Comparison of ENCODE assay signal across 10 cellular contexts in the genomic region with DNA sequence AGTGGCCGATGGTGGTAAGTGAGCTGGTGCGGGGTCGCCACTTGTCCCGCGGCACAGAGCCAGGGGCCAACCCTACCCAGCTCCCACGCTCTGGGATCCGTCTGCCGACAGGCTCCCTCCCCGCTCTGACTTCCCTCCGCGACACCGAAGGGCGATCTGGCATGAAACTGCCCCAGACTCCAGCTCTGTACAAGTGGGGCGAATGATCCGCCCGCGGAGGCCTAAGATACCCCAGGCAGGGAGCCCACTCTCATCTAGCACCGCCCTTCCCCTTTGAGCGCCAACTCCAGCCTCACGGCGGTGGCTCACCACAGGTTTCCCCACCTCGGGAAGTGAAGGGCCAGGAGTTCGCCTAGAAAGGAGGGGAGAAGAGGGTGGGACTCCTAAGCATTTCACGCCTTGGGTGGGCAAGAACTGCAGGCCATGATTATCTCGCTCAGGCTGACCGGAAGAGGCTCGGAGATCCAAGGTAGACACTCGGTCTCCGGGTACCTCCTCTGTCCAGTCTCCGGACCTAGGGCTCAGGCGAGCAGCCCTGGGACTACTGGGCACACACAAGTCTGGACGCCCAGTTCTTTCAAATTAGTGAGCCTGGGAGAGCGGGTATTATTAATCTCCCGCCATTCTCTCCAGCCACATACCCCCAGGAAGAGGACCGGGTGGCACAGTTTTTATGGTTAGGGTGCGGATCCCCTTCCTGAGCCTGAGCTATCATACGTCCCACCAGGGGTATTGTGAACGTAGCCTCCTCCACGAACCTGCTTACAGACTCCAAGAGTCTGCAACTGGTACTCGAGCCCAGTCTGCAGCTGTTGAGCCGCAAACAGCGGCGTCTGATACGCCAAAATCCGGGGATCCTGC. TPM values are rescaled to one million over a fixed set of nuclear protein-coding genes. Genes with fewer than 3 reads are reported as not detected.
DNase-seq lines count a peak whose midpoint lies in the region; ATAC-seq and TF ChIP-seq lines count a peak whose summit lies in the region.
"Had no signal": no experiment of that assay in that cellular context is flagged by ENCODE, and none has a peak within 500 bp of the region (broad histone marks: within the 10 kb centered on the region; RNA-seq: fewer than 3 reads in every experiment).

No MANE protein-coding gene starts in this region.

- no peaks in the 10 kb centered on the region for H3K9me3 ChIP-seq in effector memory CD4-positive, alpha-beta T cell (ENCODE audit: control insufficient read depth, low read length)

- CTCF ChIA-PET in Calu3 (lab: Charles Lee), result interaction anchor here (2.6 to 3.1 kb wide), 2 partner anchors 9 to 126 kb away, joined by 10 to 12 read pairs; partner anchors contain the start of gene DDX23

- H3K9me3 Mint-ChIP-seq in Calu3 (ENCODE audit: low read depth, unreplicated experiment) (no peaks in the 10 kb centered on the region), osteocyte (ENCODE audit: unreplicated experiment) (no peaks in the 10 kb centered on the region)

- H3K36me3 ChIP-seq in effector memory CD4-positive, alpha-beta T cell (ENCODE audit: control insufficient read depth, insufficient read depth, low read length), result no peaks in the 10 kb centered on the region

- H3K36me3 Mint-ChIP-seq in Calu3 (ENCODE audit: insufficient read depth, unreplicated experiment) (peaks cover 17% of the 10 kb centered on the region), osteocyte (ENCODE audit: unreplicated experiment) (peaks cover 1% of the 10 kb centered on the region)

- DNase-seq in Calu3 (no peak), NCI-H69 (lab: John Stamatoyannopoulos, UW) (peak; percentile 53), osteocyte (ENCODE audit: extremely low spot score, unreplicated experiment) (no peak), RKO (ENCODE audit: low spot score) (no peak), T1000 (lab: John Stamatoyannopoulos, UW) (no peak)
- DNase-seq in effector memory CD4-positive, alpha-beta T cell, result no peak
- DNase-seq: NCI-H1092 treated with DMSO at 0.1 percent for 48 hours had no signal

- no TSS peak for BruUV-seq in Calu3 (replicated peaks; lab: Mats Ljungman, UMichigan)

- H3K4me3 ChIP-seq in effector memory CD4-positive, alpha-beta T cell (ENCODE audit: insufficient read depth, low read depth, low read length, poor library complexity, severe bottlenecking), result peak overlapping the region; percentile 56

- H3K4me3 Mint-ChIP-seq in Calu3 (ENCODE audit: low read depth, unreplicated experiment), result peak overlapping the region; percentile 61
- H3K4me3 Mint-ChIP-seq in osteocyte (ENCODE audit: unreplicated experiment), result peak overlapping the region; percentile 50

- peaks cover 43% of the 10 kb centered on the region for H3K4me1 ChIP-seq in effector memory CD4-positive, alpha-beta T cell (ENCODE audit: control insufficient read depth, insufficient read depth, low read length, poor library complexity, severe bottlenecking)

- peaks cover 46% of the 10 kb centered on the region for H3K4me1 Mint-ChIP-seq in Calu3 (ENCODE audit: low read depth, unreplicated experiment)
- H3K4me1 Mint-ChIP-seq in osteocyte (ENCODE audit: unreplicated experiment), result peaks cover 40% of the 10 kb centered on the region

- H3K27me3 Mint-ChIP-seq in Calu3 (ENCODE audit: unreplicated experiment) (peaks cover 100% of the 10 kb centered on the region), osteocyte (ENCODE audit: unreplicated experiment) (peaks cover 91% of the 10 kb centered on the region)

- TF ChIP-seq CTCF in Calu3 (IDR thresholded peaks at IDR 0.05; ENCODE audit: unreplicated experiment), result no peak
- no peak for TF ChIP-seq CTCF in osteocyte (IDR thresholded peaks at IDR 0.05)

- no peak for TF ChIP-seq POLR2A in GM18505 (IDR thresholded peaks at IDR 0.05; ENCODE audit: borderline replicate concordance, extremely low read depth, insufficient read depth, insufficient read length)

- peaks cover 8% of the 10 kb centered on the region for H3K27me3 ChIP-seq in effector memory CD4-positive, alpha-beta T cell (replicated peaks; ENCODE audit: control insufficient read depth, insufficient read depth, low read length, poor library complexity, severe bottlenecking)

- intact Hi-C loops in Calu3 (cut with micrococcal nuclease; ENCODE audit: unreplicated experiment), result loop anchor here (10.0 kb wide), 1 partner anchor 124 kb away; the partner anchor contains the start of gene DDX23

- no peak for ATAC-seq in HG02588 (IDR thresholded peaks at IDR 0.05; ENCODE audit: unreplicated experiment)
- ATAC-seq in GM18505 (IDR thresholded peaks at IDR 0.05; ENCODE audit: unreplicated experiment), result no peak

- peak overlapping the region; percentile 30 for H3K27ac ChIP-seq in effector memory CD4-positive, alpha-beta T cell (ENCODE audit: insufficient read depth, low read length, poor library complexity, severe bottlenecking)

- no peak overlapping the region for H3K27ac Mint-ChIP-seq in Calu3 (ENCODE audit: unreplicated experiment)
- no peak overlapping the region for H3K27ac Mint-ChIP-seq in osteocyte (ENCODE audit: unreplicated experiment)

RNA-seq across cellular contexts. Expression of gene WNT1, which starts 0.8 kb away (rescaled TPM):
- total RNA-seq in Calu3 (2022) (not detected in 2 replicates), osteocyte (not detected in 2 replicates)
- total RNA-seq: lower leg skin had no signal

RNA-seq across cellular contexts. Expression of gene WNT10B, which starts 7.4 kb away (rescaled TPM):
- 0.73 TPM in 1 of 2 replicates, not detected in the other for total RNA-seq in Calu3 (2022)
- total RNA-seq in osteocyte, result not detected in 2 replicates

RNA-seq across cellular contexts. Expression of gene DDN, which starts 20.2 kb away (rescaled TPM):
- total RNA-seq in Calu3 (2022) (0.12 and 0.21 TPM in 2 replicates), osteocyte (0.08 and 0.26 TPM in 2 replicates)

RNA-seq across cellular contexts. Expression of gene ARF3, which starts 21.7 kb away (rescaled TPM):
- total RNA-seq in Calu3 (2022), result 142 and 164 TPM in 2 replicates
- 138 and 144 TPM in 2 replicates for total RNA-seq in osteocyte

RNA-seq across cellular contexts. Expression of gene PRKAG1, which starts 39.6 kb away (rescaled TPM):
- total RNA-seq in Calu3 (2022) (34.2 and 36.9 TPM in 2 replicates), osteocyte (75.6 and 80.6 TPM in 2 replicates)
